In genomic region chr10:50511512-50512213, GRCh38 we compare ENCODE assay signal across 9 cellular contexts.
A peak's percentile ranks its signal among the peaks of the same experiment; 100 is the strongest.
DNase-seq lines count a peak whose midpoint lies in the region; ATAC-seq and TF ChIP-seq lines count a peak whose summit lies in the region.
"Had no signal": no experiment of that assay in that cellular context is flagged by ENCODE, and none has a peak within 500 bp of the region (broad histone marks: within the 10 kb centered on the region; RNA-seq: fewer than 3 reads in every experiment).

No MANE protein-coding gene starts in this region.

- H3K36me3 ChIP-seq in CD4-positive, alpha-beta memory T cell (ENCODE audit: insufficient read depth, low read length), result no peaks in the 10 kb centered on the region
- no peaks in the 10 kb centered on the region for H3K36me3 ChIP-seq in ovary
- no peaks in the 10 kb centered on the region for H3K36me3 ChIP-seq in colonic mucosa

- peaks cover 0 to under 1% of the 10 kb centered on the region in 2 donors for H3K36me3 Mint-ChIP-seq in CD4-positive, alpha-beta memory T cell
- H3K36me3 Mint-ChIP-seq: naive B cell had no signal

- peak overlapping the region; percentile 1 to 84 (median 47) for H3K27ac Mint-ChIP-seq in CD4-positive, alpha-beta memory T cell

- CTCF ChIA-PET in CD4-positive, alpha-beta memory T cell (lab: Charles Lee; ENCODE audit: partially characterized antibody), result interaction anchor here (1.3 to 1.6 kb wide), 2 partner anchors 9 to 32 kb away, joined by 4 to 6 read pairs; no protein-coding TSS in a partner anchor

- DNase-seq in CD4-positive, alpha-beta memory T cell, result peak in 1 of 5 donors; percentile 46
- DNase-seq in caudate nucleus (lab: John Stamatoyannopoulos, UW), result no peak
- DNase-seq in NCI-H146 treated with DMSO at 0.1 percent for 48 hours (lab: John Stamatoyannopoulos, UW; ENCODE audit: unreplicated experiment), result no peak
- DNase-seq in ovary, result no peak
- DNase-seq in NCI-H524 treated with DMSO at 0.1 percent for 48 hours (lab: John Stamatoyannopoulos, UW), result no peak
- DNase-seq in colonic mucosa, result no peak
- DNase-seq: naive B cell had no signal

- H3K27ac ChIP-seq in CD4-positive, alpha-beta memory T cell (ENCODE audit: low read depth, low read length), result no peak overlapping the region
- H3K27ac ChIP-seq in caudate nucleus (ENCODE audit: low read depth, low read length), result peak overlapping the region; percentile 98
- H3K27ac ChIP-seq in ovary, result no peak overlapping the region
- H3K27ac ChIP-seq in colonic mucosa, result no peak overlapping the region

- H3K4me1 ChIP-seq in CD4-positive, alpha-beta memory T cell (ENCODE audit: insufficient read depth, low read length), result peaks cover 64% of the 10 kb centered on the region
- peaks cover 20% of the 10 kb centered on the region for H3K4me1 ChIP-seq in ovary (ENCODE audit: insufficient read depth)
- H3K4me1 ChIP-seq in colonic mucosa, result peaks cover 19% of the 10 kb centered on the region

- peak overlapping the region in 7 of 8 donors; percentile 4 to 82 (median 32) for H3K4me3 Mint-ChIP-seq in CD4-positive, alpha-beta memory T cell

- ATAC-seq in GM21367 (IDR thresholded peaks at IDR 0.05; ENCODE audit: unreplicated experiment), result peak; percentile 19
- peak; percentile 26 for ATAC-seq in HG03571 (IDR thresholded peaks at IDR 0.05; ENCODE audit: unreplicated experiment)

- H3K9me3 ChIP-seq in CD4-positive, alpha-beta memory T cell (ENCODE audit: control insufficient read depth in 1 of 2, low read length in 2 of 2), result no peaks in the 10 kb centered on the region
- H3K9me3 ChIP-seq in ovary (no peaks in the 10 kb centered on the region), colonic mucosa (no peaks in the 10 kb centered on the region)

- H3K9me3 Mint-ChIP-seq in CD4-positive, alpha-beta memory T cell, result no peaks in the 10 kb centered on the region
- H3K9me3 Mint-ChIP-seq: naive B cell had no signal

- peaks cover 61 to 86% (median 73%) of the 10 kb centered on the region in 4 donors for H3K4me1 Mint-ChIP-seq in CD4-positive, alpha-beta memory T cell

- POLR2A ChIA-PET in CD4-positive, alpha-beta memory T cell (lab: Charles Lee; ENCODE audit: partially characterized antibody), result interaction anchor here (0.6 to 2.3 kb wide), 5 partner anchors 10 to 110 kb away, joined by 3 to 11 read pairs (median 4); no protein-coding TSS in a partner anchor

- TF ChIP-seq POLR2A in ovary (IDR thresholded peaks at IDR 0.05), result no peak

- WGBS in ovary, 3 donors, result 74 to 82% (median 77%) methylated on average over 5 of the region's 5 CpGs

- no peak overlapping the region for H3K4me3 ChIP-seq in CD4-positive, alpha-beta memory T cell (ENCODE audit: low read length in 2 of 2)
- H3K4me3 ChIP-seq in ovary (no peak overlapping the region), colonic mucosa (no peak overlapping the region)

- H3K27me3 ChIP-seq in CD4-positive, alpha-beta memory T cell (ENCODE audit: insufficient read depth, low read length), result no peaks in the 10 kb centered on the region
- H3K27me3 ChIP-seq in ovary (no peaks in the 10 kb centered on the region), colonic mucosa (no peaks in the 10 kb centered on the region)

- no peak for TF ChIP-seq EP300 in ovary (IDR thresholded peaks at IDR 0.05)

- H3K9ac ChIP-seq in colonic mucosa (ENCODE audit: low read depth in 2 of 2, low read length in 2 of 2), result no peak overlapping the region

- H3K27me3 Mint-ChIP-seq in CD4-positive, alpha-beta memory T cell, result no peaks in the 10 kb centered on the region
- H3K27me3 Mint-ChIP-seq: naive B cell had no signal

- TF ChIP-seq CTCF in ovary (IDR thresholded peaks at IDR 0.05) (no peak), colonic mucosa (IDR thresholded peaks at IDR 0.05) (no peak)

- intact Hi-C loops in CD4-positive, alpha-beta memory T cell (cut with micrococcal nuclease), result no loop called here
- intact Hi-C loops in ovary (cut with DNase I) (no loop called here), colonic mucosa (cut with DNase I) (no loop called here)
